ENCODE assay signal across 9 cellular contexts in the genomic region with DNA sequence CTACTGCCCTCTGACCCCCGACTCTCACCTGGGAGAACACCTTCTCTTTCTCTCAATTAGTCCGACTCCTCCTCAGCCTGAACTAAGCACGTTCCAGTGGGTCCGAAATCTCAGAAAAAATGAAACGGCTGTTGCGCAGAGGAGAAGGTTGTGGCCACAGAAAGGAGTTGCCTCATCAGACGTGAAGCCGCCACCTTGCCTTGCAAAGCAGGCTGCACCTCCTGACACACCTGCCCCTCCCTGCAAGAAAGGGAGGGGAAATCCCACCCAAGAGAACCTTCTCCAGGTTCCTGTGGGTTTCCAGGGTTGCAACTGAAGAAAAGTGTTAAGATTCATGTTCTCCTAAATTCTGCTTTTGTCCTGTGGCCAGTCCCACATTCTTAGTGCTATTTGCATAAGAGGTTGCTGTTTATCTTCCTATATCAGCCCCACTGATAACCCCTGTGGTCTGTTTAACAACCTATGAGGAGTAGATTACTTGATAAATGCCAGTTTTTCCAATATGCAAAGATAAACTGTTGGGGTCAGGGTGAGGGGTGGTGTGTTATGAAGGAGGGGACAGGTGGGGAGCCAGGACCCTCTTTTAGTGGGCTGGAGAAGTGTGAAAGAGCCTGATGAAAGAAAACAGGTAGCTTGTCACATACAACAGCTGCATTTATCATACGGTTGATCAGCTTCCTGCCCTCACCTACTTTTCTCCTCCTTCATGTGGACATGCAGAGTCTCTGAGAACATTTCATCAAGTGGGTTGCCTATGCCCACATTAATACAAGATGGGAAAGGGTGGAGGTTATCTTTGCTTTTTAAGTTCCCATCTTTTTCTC. TPM values are rescaled to one million over a fixed set of nuclear protein-coding genes. Genes with fewer than 3 reads are reported as not detected.
DNase-seq lines count a peak whose midpoint lies in the region; ATAC-seq and TF ChIP-seq lines count a peak whose summit lies in the region.
"Had no signal": no experiment of that assay in that cellular context is flagged by ENCODE, and none has a peak within 500 bp of the region (broad histone marks: within the 10 kb centered on the region; RNA-seq: fewer than 3 reads in every experiment).

No MANE protein-coding gene starts in this region.

- BruUV-seq in MCF 10A (replicated peaks; lab: Mats Ljungman, UMichigan), result no TSS peak
- no TSS peak for BruUV-seq in mammary epithelial cell (replicated peaks; lab: Mats Ljungman, UMichigan)

- H2AFZ ChIP-seq in mammary epithelial cell (ENCODE audit: low read depth, low read length), result no peak overlapping the region

- POLR2A ChIA-PET in MCF 10A (lab: Yijun Ruan, JAX), result interaction anchor here (0.5 to 4.2 kb wide), 9 partner anchors 11 to 185 kb away, joined by 3 to 13 read pairs (median 3); no protein-coding TSS in a partner anchor
- POLR2A ChIA-PET in activated CD4-positive, alpha-beta memory T cell treated with anti-CD3 and anti-CD28 coated beads, Interleukin-2, amount 10 ng/mL, durations not matched to agents 7 days and 5 days (lab: Charles Lee), result interaction anchor here (0.7 to 1.4 kb wide), 3 partner anchors 74 to 105 kb away, joined by 3 to 7 read pairs (median 3); no protein-coding TSS in a partner anchor

- H3K27ac Mint-ChIP-seq in MCF 10A (ENCODE audit: low read depth, unreplicated experiment) (peak overlapping the region; percentile 52), type B pancreatic cell (no peak overlapping the region)
- H3K27ac Mint-ChIP-seq in activated CD4-positive, alpha-beta memory T cell treated with anti-CD3 and anti-CD28 coated beads, Interleukin-2, amount 10 ng/mL, durations not matched to agents 7 days and 5 days, result peak overlapping the region; percentile 79

- dilution Hi-C loops in mammary epithelial cell (cut with HindIII; ENCODE audit: low sequenced_read_pairs), result no loop called here

- H3K9ac ChIP-seq in mammary epithelial cell (ENCODE audit: insufficient read depth, low read length), result no peak overlapping the region

- no peak overlapping the region for H3K4me2 ChIP-seq in mammary epithelial cell (ENCODE audit: insufficient read depth, low read depth, low read length)

- in situ Hi-C loops in mammary epithelial cell (cut with MboI; ENCODE audit: low sequenced_read_pairs in 2 of 2), result no loop called here

- intact Hi-C loops in MCF 10A (cut with micrococcal nuclease), result no loop called here
- intact Hi-C loops in mammary epithelial cell (cut with micrococcal nuclease), result no loop called here
- intact Hi-C loops in right lobe of liver (cut with DNase I), result no loop called here

- no peaks in the 10 kb centered on the region for H3K4me1 ChIP-seq in mammary epithelial cell (ENCODE audit: insufficient read depth, low read length)
- peaks cover 1 to 97% (median 48%) of the 10 kb centered on the region in 4 donors for H3K4me1 ChIP-seq in right lobe of liver

- 89% methylated on average over 8 of the region's 9 CpGs for whole genome bisulfite sequencing in mammary epithelial cell (ENCODE audit: low coverage, missing lambda C conversion rate)
- WGBS in right lobe of liver (ENCODE audit: insufficient coverage, low coverage, low lambda C conversion rate, missing lambda C conversion rate), result 55% methylated on average over 8 of the region's 9 CpGs

- no peaks in the 10 kb centered on the region for H3K79me2 ChIP-seq in mammary epithelial cell (ENCODE audit: insufficient read depth, low read length)

- ATAC-seq in right lobe of liver (peak in 1 of 4 donors; percentile 2), omental fat pad (ENCODE audit: low FRiP score) (no peak)

- H3K9me3 ChIP-seq in mammary epithelial cell (replicated peaks; ENCODE audit: insufficient read depth, low read length) (no peaks in the 10 kb centered on the region), right lobe of liver (no peaks in the 10 kb centered on the region)

- H3K4me1 Mint-ChIP-seq in MCF 10A (ENCODE audit: insufficient read depth, unreplicated experiment), result peaks cover 84% of the 10 kb centered on the region
- peaks cover 79% of the 10 kb centered on the region for H3K4me1 Mint-ChIP-seq in activated CD4-positive, alpha-beta memory T cell treated with anti-CD3 and anti-CD28 coated beads, Interleukin-2, amount 10 ng/mL, durations not matched to agents 7 days and 5 days
- peaks cover 73% of the 10 kb centered on the region for H3K4me1 Mint-ChIP-seq in type B pancreatic cell (ENCODE audit: unreplicated experiment)

- no peaks in the 10 kb centered on the region for H4K20me1 ChIP-seq in mammary epithelial cell (ENCODE audit: insufficient read depth, low read length)

- H3K36me3 ChIP-seq in mammary epithelial cell (ENCODE audit: insufficient read depth, low read length) (no peaks in the 10 kb centered on the region), right lobe of liver (peaks cover 0 to 48% (median 19%) of the 10 kb centered on the region in 4 donors)

- no peak for TF ChIP-seq CTCF in MCF 10A (IDR thresholded peaks at IDR 0.05; ENCODE audit: unreplicated experiment)
- TF ChIP-seq CTCF in mammary epithelial cell (conservative IDR thresholded peaks at IDR 0.05 in 1 of 2, IDR thresholded peaks at IDR 0.05 in 1 of 2; ENCODE audit: extremely low read depth in 1 of 2, insufficient read depth in 1 of 2, low read depth in 1 of 2, low read length in 2 of 2), result no peak
- TF ChIP-seq CTCF in right lobe of liver (IDR thresholded peaks at IDR 0.05), result no peak
- TF ChIP-seq CTCF in type B pancreatic cell (conservative IDR thresholded peaks at IDR 0.05), result no peak
- no peak for TF ChIP-seq CTCF in omental fat pad (IDR thresholded peaks at IDR 0.05)

- H3K9me3 Mint-ChIP-seq in MCF 10A (ENCODE audit: unreplicated experiment) (no peaks in the 10 kb centered on the region), type B pancreatic cell (no peaks in the 10 kb centered on the region)
- H3K9me3 Mint-ChIP-seq in activated CD4-positive, alpha-beta memory T cell treated with anti-CD3 and anti-CD28 coated beads, Interleukin-2, amount 10 ng/mL, durations not matched to agents 7 days and 5 days, result no peaks in the 10 kb centered on the region

- no peak overlapping the region for H3K4me3 ChIP-seq in mammary epithelial cell (replicated peaks in 1 of 3; ENCODE audit: insufficient read depth in 1 of 3, low read depth in 2 of 3, low read length in 3 of 3)
- H3K4me3 ChIP-seq in right lobe of liver, result no peak overlapping the region

- no peak for TF ChIP-seq POLR2A in right lobe of liver (IDR thresholded peaks at IDR 0.05)

- no peaks in the 10 kb centered on the region for H3K27me3 ChIP-seq in mammary epithelial cell (ENCODE audit: insufficient read depth, low read length)
- no peaks in the 10 kb centered on the region for H3K27me3 ChIP-seq in right lobe of liver

- no peak for DNase-seq in MCF 10A (ENCODE audit: unreplicated experiment)
- no peak for DNase-seq in mammary epithelial cell
- DNase-seq in activated CD4-positive, alpha-beta memory T cell treated with anti-CD3 and anti-CD28 coated beads, Interleukin-2, amount 10 ng/mL, durations not matched to agents 7 days and 5 days, result peak; percentile 47
- DNase-seq in right lobe of liver, result no peak
- no peak for DNase-seq in type B pancreatic cell (ENCODE audit: extremely low spot score, unreplicated experiment)
- DNase-seq in omental fat pad (ENCODE audit: low spot score), result no peak
- DNase-seq in SHP77 treated with DMSO at 0.1 percent for 48 hours (lab: John Stamatoyannopoulos, UW), result no peak
- DNase-seq in SHP77 (lab: John Stamatoyannopoulos, UW), result no peak
- DNase-seq: RPMI8226 had no signal

- CTCF ChIA-PET in MCF 10A (lab: Yijun Ruan, JAX) (interaction anchor here (0.7 to 1.3 kb wide), 3 partner anchors 30 to 104 kb away, joined by 3 to 4 read pairs (median 3); no protein-coding TSS in a partner anchor), mammary epithelial cell (lab: Charles Lee; ENCODE audit: low non-redundant PET) (interaction anchor here (0.7 kb wide), 1 partner anchor 101 kb away, joined by 4 read pairs; no protein-coding TSS in a partner anchor)
- CTCF ChIA-PET in activated CD4-positive, alpha-beta memory T cell treated with anti-CD3 and anti-CD28 coated beads, Interleukin-2, amount 10 ng/mL, durations not matched to agents 7 days and 5 days (lab: Charles Lee), result interaction anchor here (0.7 kb wide), 1 partner anchor 21 kb away, joined by 3 read pairs; no protein-coding TSS in a partner anchor

- H3K36me3 Mint-ChIP-seq in MCF 10A (ENCODE audit: insufficient read depth, unreplicated experiment) (peaks cover 100% of the 10 kb centered on the region), type B pancreatic cell (no peaks in the 10 kb centered on the region)
- H3K36me3 Mint-ChIP-seq in activated CD4-positive, alpha-beta memory T cell treated with anti-CD3 and anti-CD28 coated beads, Interleukin-2, amount 10 ng/mL, durations not matched to agents 7 days and 5 days (ENCODE audit: low read depth), result peaks cover 8% of the 10 kb centered on the region

- no peak overlapping the region for H3K27ac ChIP-seq in mammary epithelial cell (ENCODE audit: insufficient read depth, low read depth, low read length)
- peak overlapping the region; percentile 56 to 73 (median 66) for H3K27ac ChIP-seq in right lobe of liver

- H3K4me3 Mint-ChIP-seq in MCF 10A (ENCODE audit: unreplicated experiment) (peak overlapping the region; percentile 67), type B pancreatic cell (peak overlapping the region; percentile 69)
- peak overlapping the region; percentile 65 for H3K4me3 Mint-ChIP-seq in activated CD4-positive, alpha-beta memory T cell treated with anti-CD3 and anti-CD28 coated beads, Interleukin-2, amount 10 ng/mL, durations not matched to agents 7 days and 5 days

- H3K27me3 Mint-ChIP-seq in MCF 10A (ENCODE audit: insufficient read depth, unreplicated experiment) (no peaks in the 10 kb centered on the region), type B pancreatic cell (peaks cover 81% of the 10 kb centered on the region)
- peaks cover 8% of the 10 kb centered on the region for H3K27me3 Mint-ChIP-seq in activated CD4-positive, alpha-beta memory T cell treated with anti-CD3 and anti-CD28 coated beads, Interleukin-2, amount 10 ng/mL, durations not matched to agents 7 days and 5 days

RNA-seq across cellular contexts. Expression of gene ZBTB16, which starts 18.2 kb away (rescaled TPM):
- 70.4 and 75.3 TPM in 2 replicates for total RNA-seq in MCF 10A (2022)
- 10 to 100 TPM in 1 of 2 donors, 1 to 10 TPM in 1; 1.6 to 20.2 TPM for total RNA-seq in mammary epithelial cell
- 0.48 TPM for polyA plus RNA-seq in mammary epithelial cell
- 1.7 TPM for polyA minus RNA-seq in mammary epithelial cell
- 10 to 100 TPM; 11.0 to 11.8 TPM for total RNA-seq in activated CD4-positive, alpha-beta memory T cell treated with anti-CD3 and anti-CD28 coated beads, Interleukin-2, amount 10 ng/mL, durations not matched to agents 7 days and 5 days
- total RNA-seq in right lobe of liver, result 100 to 1,000 TPM in 2 of 6 experiments, 10 to 100 TPM in 4; 13.1 to 205 (median 52.2) TPM
- 2.6 and 11.9 TPM in 2 replicates for total RNA-seq in type B pancreatic cell (ENCODE audit: low replicate concordance)
- 100 to 1,000 TPM in 3 of 4 donors, 10 to 100 TPM in 1; 82.7 to 375 (median 189) TPM for total RNA-seq in omental fat pad
